ENCODE assay signal across 8 cellular contexts in the genomic region with DNA sequence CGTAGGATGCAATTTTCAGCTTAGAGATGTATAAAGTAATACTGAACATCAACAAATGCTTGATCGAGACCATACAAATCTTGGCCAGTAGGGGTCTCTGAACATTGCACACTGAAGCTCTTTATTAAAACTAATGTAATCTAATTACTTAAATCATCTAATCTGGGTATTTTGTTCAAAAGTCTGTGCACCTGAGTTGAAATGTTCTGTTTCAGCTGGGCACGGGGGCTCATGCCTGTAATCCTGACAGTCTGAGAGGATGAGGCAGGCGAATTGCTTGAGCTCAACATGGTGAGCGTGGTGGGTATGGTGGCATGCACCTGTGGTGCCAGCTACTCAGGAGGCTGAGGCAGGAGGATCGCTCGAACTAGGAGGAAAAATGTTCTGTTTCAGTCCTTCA. TPM values are rescaled to one million over a fixed set of nuclear protein-coding genes. Genes with fewer than 3 reads are reported as not detected.
A peak's percentile ranks its signal among the peaks of the same experiment; 100 is the strongest.
DNase-seq lines count a peak whose midpoint lies in the region; ATAC-seq and TF ChIP-seq lines count a peak whose summit lies in the region.

No MANE protein-coding gene starts in this region.

- H3K4me1 Mint-ChIP-seq in CD4-positive, CD25-positive, alpha-beta regulatory T cell = peaks cover 0 to 10% (median 3%) of the 10 kb centered on the region in 4 donors
- H3K4me1 Mint-ChIP-seq in neural crest cell = no peaks in the 10 kb centered on the region

- no peak overlapping the region for H3K4me3 ChIP-seq in CD4-positive, CD25-positive, alpha-beta regulatory T cell (ENCODE audit: low read depth, low read length)
- H3K4me3 ChIP-seq in H7 (ENCODE audit: insufficient read depth, low read depth, low read length) = no peak overlapping the region

- no peaks in the 10 kb centered on the region for H3K9me3 Mint-ChIP-seq in CD4-positive, CD25-positive, alpha-beta regulatory T cell
- peaks cover 3% of the 10 kb centered on the region for H3K9me3 Mint-ChIP-seq in neural crest cell

- H3K27me3 Mint-ChIP-seq in CD4-positive, CD25-positive, alpha-beta regulatory T cell = peaks cover 19% of the 10 kb centered on the region
- H3K27me3 Mint-ChIP-seq in neural crest cell (ENCODE audit: low read depth) = peaks cover 2% of the 10 kb centered on the region

- H3K9me3 ChIP-seq in CD4-positive, CD25-positive, alpha-beta regulatory T cell (ENCODE audit: control insufficient read depth in 2 of 2, low read length in 2 of 2) = no peaks in the 10 kb centered on the region

- DNase-seq in CD4-positive, CD25-positive, alpha-beta regulatory T cell = peak; percentile 20 to 72 (median 60)
- DNase-seq in H7 (peak; percentile 25), T-helper 9 cell (peak; percentile 23), neural crest cell (ENCODE audit: low read depth, low spot score) (no peak), NCI-H2081 (lab: John Stamatoyannopoulos, UW) (no peak), GM19238 (ENCODE audit: insufficient read length, low spot score) (no peak)
- DNase-seq in effector CD4-positive, alpha-beta T cell = peak; percentile 40

- H3K27ac ChIP-seq in CD4-positive, CD25-positive, alpha-beta regulatory T cell (ENCODE audit: insufficient read depth, low read length, poor library complexity, severe bottlenecking) = no peak overlapping the region

- peaks cover 2% of the 10 kb centered on the region for H3K27me3 ChIP-seq in CD4-positive, CD25-positive, alpha-beta regulatory T cell (ENCODE audit: control insufficient read depth, insufficient read depth, low read length)
- H3K27me3 ChIP-seq in H7 (ENCODE audit: control insufficient read depth, insufficient read depth, low read length) = no peaks in the 10 kb centered on the region

- no peaks in the 10 kb centered on the region for H3K36me3 ChIP-seq in CD4-positive, CD25-positive, alpha-beta regulatory T cell (ENCODE audit: control insufficient read depth, insufficient read depth, low read length)
- H3K36me3 ChIP-seq in H7 (replicated peaks; ENCODE audit: control insufficient read depth, insufficient read depth, low read length) = no peaks in the 10 kb centered on the region

- no peak for ATAC-seq in CD4-positive, CD25-positive, alpha-beta regulatory T cell (ENCODE audit: low read depth in 2 of 2)
- no peak for ATAC-seq in GM21825 (IDR thresholded peaks at IDR 0.05; ENCODE audit: unreplicated experiment)

- H3K36me3 Mint-ChIP-seq in CD4-positive, CD25-positive, alpha-beta regulatory T cell = no peaks in the 10 kb centered on the region
- H3K36me3 Mint-ChIP-seq in neural crest cell (ENCODE audit: low read depth) = no peaks in the 10 kb centered on the region

- no peaks in the 10 kb centered on the region for H3K4me1 ChIP-seq in CD4-positive, CD25-positive, alpha-beta regulatory T cell (ENCODE audit: control insufficient read depth, insufficient read depth, low read length, poor library complexity, severe bottlenecking)

- no peak overlapping the region for H3K4me3 Mint-ChIP-seq in CD4-positive, CD25-positive, alpha-beta regulatory T cell
- no peak overlapping the region for H3K4me3 Mint-ChIP-seq in neural crest cell

- H3K27ac Mint-ChIP-seq in CD4-positive, CD25-positive, alpha-beta regulatory T cell = no peak overlapping the region
- no peak overlapping the region for H3K27ac Mint-ChIP-seq in neural crest cell (ENCODE audit: unreplicated experiment)

- TF ChIP-seq CTCF in neural crest cell (conservative IDR thresholded peaks at IDR 0.05) = peak; percentile 81

RNA-seq across cellular contexts. Expression of a gene that starts 41.0 kb away (rescaled TPM):
- 0.42 TPM for total RNA-seq in CD4-positive, CD25-positive, alpha-beta regulatory T cell
- polyA plus RNA-seq in CD4-positive, CD25-positive, alpha-beta regulatory T cell = under 1 TPM in 3 of 4 donors, not detected in 1; 0.25 to 0.68 (median 0.40) TPM
- not detected in 2 replicates for total RNA-seq in H7 (2014; rRNA removed; shearing (Covaris generic))
- not detected in 2 replicates for total RNA-seq in neural crest cell

Comparison
In these comparisons a context has a peak if more than half of its experiments do, and no peak if none do; other contexts are left out.
1. DNase-seq: peak in CD4-positive, CD25-positive, alpha-beta regulatory T cell (3 of 3), H7 (single experiment), T-helper 9 cell (single experiment) and effector CD4-positive, alpha-beta T cell (single experiment); none in neural crest cell (single experiment), NCI-H2081 (0 of 2) and GM19238 (single experiment).